13 cellular contexts compared by ENCODE assay signal in genomic region chr11:114354076-114354475, GRCh38. TPM values are rescaled to one million over a fixed set of nuclear protein-coding genes. Genes with fewer than 3 reads are reported as not detected.
DNase-seq lines count a peak whose midpoint lies in the region; ATAC-seq and TF ChIP-seq lines count a peak whose summit lies in the region.
"Had no signal": no experiment of that assay in that cellular context is flagged by ENCODE, and none has a peak within 500 bp of the region (broad histone marks: within the 10 kb centered on the region; RNA-seq: fewer than 3 reads in every experiment).

No MANE protein-coding gene starts in this region.

- peak; percentile 2 for DNase-seq in GOT3 (lab: John Stamatoyannopoulos, UW)
- peak; percentile 87 for DNase-seq in fibroblast of pulmonary artery (ENCODE audit: low read depth)
- peak; percentile 92 for DNase-seq in skeletal muscle cell (ENCODE audit: low read depth)
- no peak for DNase-seq in DMS79 (lab: John Stamatoyannopoulos, UW)
- DNase-seq in stimulated activated CD4-positive, alpha-beta T cell treated with anti-CD3 and anti-CD28 coated beads, Interleukin-1b, Interleukin-23, amount 100 ng/mL, for 48 hours = no peak
- DNase-seq: DMS153, hippocampal formation, NCI-H1417, sigmoid colon, uterus had no signal

- no peak for TF ChIP-seq CTCF in fibroblast of pulmonary artery (IDR thresholded peaks at IDR 0.05; ENCODE audit: low read length, missing control alignments)
- TF ChIP-seq CTCF in gastroesophageal sphincter (IDR thresholded peaks at IDR 0.05) = no peak

- ATAC-seq in SK-N-SH treated with all-trans-retinoic acid at 6 μM for 48 hours (peak; percentile 87), gastroesophageal sphincter (no peak), GM21528 (IDR thresholded peaks at IDR 0.05; ENCODE audit: low FRiP score, unreplicated experiment) (no peak)

- WGBS in gastroesophageal sphincter (ENCODE audit: low coverage in 1 of 2), 2 donors = 57 to 59% methylated on average over 3 of the region's 3 CpGs

- no peaks in the 10 kb centered on the region for H3K9me3 ChIP-seq in gastroesophageal sphincter
- H3K9me3 ChIP-seq: sigmoid colon, uterus had no signal

- no peak for TF ChIP-seq POLR2A in gastroesophageal sphincter (IDR thresholded peaks at IDR 0.05)

- H3K36me3 ChIP-seq in gastroesophageal sphincter = no peaks in the 10 kb centered on the region
- H3K36me3 ChIP-seq: sigmoid colon, uterus had no signal

- H3K27ac ChIP-seq in gastroesophageal sphincter = no peak overlapping the region
- H3K27ac ChIP-seq: sigmoid colon, uterus had no signal

- no peak overlapping the region for H3K4me3 ChIP-seq in fibroblast of pulmonary artery (replicated peaks; ENCODE audit: low read depth, low read length)
- no peak overlapping the region for H3K4me3 ChIP-seq in skeletal muscle cell (ENCODE audit: low read depth, low read length)
- no peak overlapping the region for H3K4me3 ChIP-seq in gastroesophageal sphincter
- H3K4me3 ChIP-seq: sigmoid colon, uterus had no signal

- H3K27me3 ChIP-seq in gastroesophageal sphincter = peaks cover 2% of the 10 kb centered on the region
- H3K27me3 ChIP-seq: sigmoid colon, uterus had no signal

- H3K4me1 ChIP-seq in gastroesophageal sphincter = no peaks in the 10 kb centered on the region
- H3K4me1 ChIP-seq: sigmoid colon, uterus had no signal

- no peak for TF ChIP-seq EP300 in gastroesophageal sphincter (IDR thresholded peaks at IDR 0.05)

TF ChIP-seq in SK-N-SH treated with all-trans-retinoic acid at 6 μM for 48 hours, 23 proteins besides CTCF, POLR2A, EP300 and RAD21:
- TF ChIP-seq ESRRG (CRISPR knock-in tag; IDR thresholded peaks at IDR 0.05) (no peak), SNAI2 (CRISPR knock-in tag; IDR thresholded peaks at IDR 0.05) (no peak), PPARA (CRISPR knock-in tag; IDR thresholded peaks at IDR 0.05; ENCODE audit: borderline replicate concordance) (no peak), CREB5 (CRISPR knock-in tag; IDR thresholded peaks at IDR 0.05; ENCODE audit: low read depth) (peak; percentile 52; the same call in 1 of the 2 replicates), GLIS3 (CRISPR knock-in tag; IDR thresholded peaks at IDR 0.05) (no peak), ISL1 (CRISPR knock-in tag; IDR thresholded peaks at IDR 0.05) (peak; percentile 69), CSDC2 (CRISPR knock-in tag; IDR thresholded peaks at IDR 0.05) (no peak), TSHZ2 (CRISPR knock-in tag; IDR thresholded peaks at IDR 0.05) (no peak), ZNF8 (CRISPR knock-in tag; IDR thresholded peaks at IDR 0.05) (no peak), ZFP30 (CRISPR knock-in tag; IDR thresholded peaks at IDR 0.05) (no peak), ZNF70 (CRISPR knock-in tag; IDR thresholded peaks at IDR 0.05) (no peak)

RNA-seq across cellular contexts. Expression of gene C11orf71, which starts 46.2 kb away (rescaled TPM):
- 10 to 100 TPM in 1 of 4 donors, 1 to 10 TPM in 3; 4.5 to 12.8 (median 5.3) TPM for total RNA-seq in gastroesophageal sphincter

RNA-seq across cellular contexts. Expression of gene RBM7, which starts 46.4 kb away (rescaled TPM):
- 10 to 100 TPM; 16.0 to 31.7 (median 19.2) TPM for total RNA-seq in gastroesophageal sphincter

RNA-seq across cellular contexts. Expression of gene NNMT, which starts 57.9 kb away (rescaled TPM):
- 100 to 1,000 TPM in 3 of 4 donors, 10 to 100 TPM in 1; 39.4 to 409 (median 243) TPM for total RNA-seq in gastroesophageal sphincter

Comparison
In these comparisons a context has a peak if more than half of its experiments do, and no peak if none do; other contexts are left out.
1. DNase-seq: peak in GOT3 (single experiment), fibroblast of pulmonary artery (single experiment) and skeletal muscle cell (single experiment); none in DMS79 (single experiment) and stimulated activated CD4-positive, alpha-beta T cell treated with anti-CD3 and anti-CD28 coated beads, Interleukin-1b, Interleukin-23, amount 100 ng/mL, for 48 hours (single experiment).